2 cellular contexts compared by ENCODE assay signal in genomic region chr12:49541140-49541861, GRCh38.
TF ChIP-seq lines count a peak whose summit lies in the region.

No MANE protein-coding gene starts in this region.

TF ChIP-seq in HCT116, 20 proteins besides CTCF, POLR2A, EP300 and RAD21:
- TF ChIP-seq ATF3 (IDR thresholded peaks at IDR 0.05): no peak
- no peak for TF ChIP-seq ZFX (IDR thresholded peaks at IDR 0.05)
- no peak for TF ChIP-seq FOSL1 (IDR thresholded peaks at IDR 0.05; ENCODE audit: low read depth)
- no peak for TF ChIP-seq JUND (IDR thresholded peaks at IDR 0.05)
- no peak for TF ChIP-seq ELF1 (IDR thresholded peaks at IDR 0.05; ENCODE audit: borderline replicate concordance, low read depth)
- TF ChIP-seq POLR2AphosphoS5 (IDR thresholded peaks at IDR 0.05; ENCODE audit: low read depth, low read length): no peak

TF ChIP-seq in H1, 55 proteins besides CTCF, POLR2A, EP300 and RAD21:
- no peak for TF ChIP-seq POU5F1 (IDR thresholded peaks at IDR 0.05; ENCODE audit: low read depth, low read length)
- no peak for TF ChIP-seq PHF8 (conservative IDR thresholded peaks at IDR 0.05; ENCODE audit: low read depth, low read length)
- no peak for TF ChIP-seq KDM5A (IDR thresholded peaks at IDR 0.05; ENCODE audit: low read length)
- no peak for TF ChIP-seq CREB1 (IDR thresholded peaks at IDR 0.05)
- no peak for TF ChIP-seq NANOG (IDR thresholded peaks at IDR 0.05; ENCODE audit: insufficient read depth, low read depth, low read length, poor library complexity, severe bottlenecking)
